1 cellular context compared by ENCODE assay signal in genomic region chr11:116421529-116422185, GRCh38.
TF ChIP-seq lines count a peak whose summit lies in the region.

No MANE protein-coding gene starts in this region.

TF ChIP-seq in GM23338, 12 proteins besides CTCF, POLR2A, EP300 and RAD21 (continued from another document):
- TF ChIP-seq REST (IDR thresholded peaks at IDR 0.05; ENCODE audit: unreplicated experiment) (no peak), ZNF462 (CRISPR knock-in tag; IDR thresholded peaks at IDR 0.05) (no peak)
